16 cellular contexts compared by ENCODE assay signal in the genomic region with DNA sequence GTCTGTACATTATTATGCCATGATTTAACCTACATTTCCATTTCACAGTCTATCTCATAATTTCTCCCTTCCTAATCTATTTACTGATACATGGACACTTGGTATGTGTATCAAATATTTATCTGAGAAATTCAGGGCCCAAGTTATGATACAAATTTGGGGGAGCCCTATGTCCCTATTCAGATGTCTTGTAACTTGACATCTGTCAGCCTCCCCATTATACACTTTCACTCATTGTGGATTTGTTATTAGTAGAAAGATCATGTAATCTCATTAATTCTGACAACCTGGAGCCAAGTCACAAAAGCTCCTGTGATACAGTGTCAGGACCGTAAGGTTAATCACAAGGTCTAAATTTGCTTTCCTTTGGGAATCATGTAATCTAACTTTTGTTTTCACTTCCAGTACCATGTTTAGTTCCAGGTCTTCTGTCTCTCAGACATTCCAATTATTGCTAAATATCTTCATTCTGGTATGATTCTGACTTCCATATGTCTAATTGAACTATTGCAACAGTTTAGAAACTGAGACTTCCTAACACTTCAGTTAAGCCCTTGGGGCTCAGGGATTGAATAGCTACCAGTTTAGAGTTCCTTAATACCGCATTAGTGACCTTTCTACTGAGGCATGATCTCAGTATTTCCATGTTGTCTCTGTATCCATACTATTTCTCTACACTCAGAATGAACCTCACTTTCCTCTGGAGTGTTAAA.
DNase-seq lines count a peak whose midpoint lies in the region; ATAC-seq and TF ChIP-seq lines count a peak whose summit lies in the region.
"Had no signal": no experiment of that assay in that cellular context is flagged by ENCODE, and none has a peak within 500 bp of the region (broad histone marks: within the 10 kb centered on the region; RNA-seq: fewer than 3 reads in every experiment).

No MANE protein-coding gene starts in this region.

- no peak overlapping the region for H3K4me3 Mint-ChIP-seq in MCF 10A (ENCODE audit: unreplicated experiment)
- H3K4me3 Mint-ChIP-seq: CD14-positive monocyte; CD8-positive, alpha-beta T cell; GM23338; H9 had no signal

- POLR2A ChIA-PET in MCF 10A (lab: Yijun Ruan, JAX): no interaction called here

- in situ Hi-C loops in mammary epithelial cell (cut with MboI; ENCODE audit: low sequenced_read_pairs in 2 of 2): no loop called here

- H4K20me1 ChIP-seq in mammary epithelial cell (ENCODE audit: insufficient read depth, low read length): no peaks in the 10 kb centered on the region

- TF ChIP-seq CTCF in MCF 10A (IDR thresholded peaks at IDR 0.05; ENCODE audit: unreplicated experiment) (no peak), mammary epithelial cell (conservative IDR thresholded peaks at IDR 0.05 in 1 of 2, IDR thresholded peaks at IDR 0.05 in 1 of 2; ENCODE audit: extremely low read depth in 1 of 2, insufficient read depth in 1 of 2, low read depth in 1 of 2, low read length in 2 of 2) (no peak), fibroblast of villous mesenchyme (IDR thresholded peaks at IDR 0.05; ENCODE audit: insufficient read depth, low read depth, low read length) (no peak), spleen (IDR thresholded peaks at IDR 0.05 in 8 of 11, conservative IDR thresholded peaks at IDR 0.05 in 3 of 11) (no peak), tibial artery (IDR thresholded peaks at IDR 0.05) (no peak)

- no peaks in the 10 kb centered on the region for H3K27me3 ChIP-seq in mammary epithelial cell (ENCODE audit: insufficient read depth, low read length)
- H3K27me3 ChIP-seq in adipocyte (replicated peaks; ENCODE audit: control insufficient read depth, insufficient read depth, low read length): peaks cover 44% of the 10 kb centered on the region
- no peaks in the 10 kb centered on the region for H3K27me3 ChIP-seq in spleen (replicated peaks in 1 of 7)
- no peaks in the 10 kb centered on the region for H3K27me3 ChIP-seq in tibial artery

- peaks cover 15% of the 10 kb centered on the region for H3K4me1 Mint-ChIP-seq in MCF 10A (ENCODE audit: insufficient read depth, unreplicated experiment)
- H3K4me1 Mint-ChIP-seq: CD14-positive monocyte, GM23338, H9 had no signal

- H3K4me3 ChIP-seq in mammary epithelial cell (replicated peaks in 1 of 3; ENCODE audit: insufficient read depth in 1 of 3, low read depth in 2 of 3, low read length in 3 of 3) (no peak overlapping the region), adipocyte (ENCODE audit: low read length) (no peak overlapping the region), fibroblast of villous mesenchyme (ENCODE audit: low read depth, low read length) (no peak overlapping the region), spleen (no peak overlapping the region), tibial artery (no peak overlapping the region)
- H3K4me3 ChIP-seq: GM12878, GM23338 had no signal

- H3K9me3 ChIP-seq in mammary epithelial cell (replicated peaks; ENCODE audit: insufficient read depth, low read length) (no peaks in the 10 kb centered on the region), adipocyte (ENCODE audit: control insufficient read depth, low read length) (no peaks in the 10 kb centered on the region), spleen (no peaks in the 10 kb centered on the region), tibial artery (no peaks in the 10 kb centered on the region)

- ATAC-seq in HG02885 (IDR thresholded peaks at IDR 0.05; ENCODE audit: poor library complexity, unreplicated experiment): no peak
- ATAC-seq: CD8-positive, alpha-beta T cell; GM12878; GM23338 had no signal

- no peak for TF ChIP-seq POLR2A in spleen (IDR thresholded peaks at IDR 0.05)

- H3K27me3 Mint-ChIP-seq in MCF 10A (ENCODE audit: insufficient read depth, unreplicated experiment): peaks cover 26% of the 10 kb centered on the region

- H3K36me3 ChIP-seq in mammary epithelial cell (ENCODE audit: insufficient read depth, low read length) (no peaks in the 10 kb centered on the region), adipocyte (ENCODE audit: control insufficient read depth, insufficient read depth, low read length, severe bottlenecking) (no peaks in the 10 kb centered on the region), spleen (no peaks in the 10 kb centered on the region), tibial artery (no peaks in the 10 kb centered on the region)

- no peak overlapping the region for H2AFZ ChIP-seq in mammary epithelial cell (ENCODE audit: low read depth, low read length)
- H2AFZ ChIP-seq: GM23338 had no signal

- intact Hi-C loops in MCF 10A (cut with micrococcal nuclease) (loop anchor here (10.0 kb wide), 1 partner anchor 121 kb away; no protein-coding TSS in a partner anchor), mammary epithelial cell (cut with micrococcal nuclease) (no loop called here), spleen (cut with DNase I; ENCODE audit: low total_unique reads) (no loop called here), tibial artery (cut with DNase I; ENCODE audit: low total_unique reads) (no loop called here)

- 94% methylated on average over 2 of the region's 2 CpGs for WGBS in mammary epithelial cell (ENCODE audit: low coverage, missing lambda C conversion rate)
- 89 to 99% (median 94%) methylated on average over 2 of the region's 2 CpGs for WGBS in spleen, 5 donors

- H3K9ac ChIP-seq in mammary epithelial cell (ENCODE audit: insufficient read depth, low read length) (no peak overlapping the region), adipocyte (ENCODE audit: low read length) (no peak overlapping the region)

- H3K27ac Mint-ChIP-seq in MCF 10A (ENCODE audit: low read depth, unreplicated experiment): no peak overlapping the region
- H3K27ac Mint-ChIP-seq: CD14-positive monocyte; CD8-positive, alpha-beta T cell; GM23338; H9 had no signal

- no peak overlapping the region for H3K4me2 ChIP-seq in mammary epithelial cell (ENCODE audit: insufficient read depth, low read depth, low read length)
- H3K4me2 ChIP-seq: GM23338 had no signal

- DNase-seq in MCF 10A (ENCODE audit: unreplicated experiment): peak; percentile 23
- DNase-seq in mammary epithelial cell: no peak
- peak; percentile 67 for DNase-seq in adipocyte (ENCODE audit: low read depth)
- DNase-seq in fibroblast of villous mesenchyme (ENCODE audit: low read depth): peak; percentile 5
- no peak for DNase-seq in spleen
- DNase-seq in GF-D8 (lab: John Stamatoyannopoulos, UW): no peak
- no peak for DNase-seq in tibial artery
- DNase-seq: CD8-positive, alpha-beta T cell; COR-L47; H9 had no signal

- H3K4me1 ChIP-seq in mammary epithelial cell (ENCODE audit: insufficient read depth, low read length): no peaks in the 10 kb centered on the region
- peaks cover 19% of the 10 kb centered on the region for H3K4me1 ChIP-seq in adipocyte (ENCODE audit: control insufficient read depth, insufficient read depth, low read length)
- no peaks in the 10 kb centered on the region for H3K4me1 ChIP-seq in spleen
- H3K4me1 ChIP-seq in tibial artery: no peaks in the 10 kb centered on the region

- H3K79me2 ChIP-seq in mammary epithelial cell (ENCODE audit: insufficient read depth, low read length): no peaks in the 10 kb centered on the region

- no peaks in the 10 kb centered on the region for H3K36me3 Mint-ChIP-seq in MCF 10A (ENCODE audit: insufficient read depth, unreplicated experiment)
- H3K36me3 Mint-ChIP-seq: CD14-positive monocyte; CD8-positive, alpha-beta T cell had no signal

- H3K9me3 Mint-ChIP-seq in MCF 10A (ENCODE audit: unreplicated experiment): no peaks in the 10 kb centered on the region
- H3K9me3 Mint-ChIP-seq: GM23338, H9 had no signal

- CTCF ChIA-PET in MCF 10A (lab: Yijun Ruan, JAX) (interaction anchor here (0.7 kb wide), 1 partner anchor 230 kb away, joined by 3 read pairs; no protein-coding TSS in a partner anchor), mammary epithelial cell (lab: Charles Lee; ENCODE audit: low non-redundant PET) (no interaction called here)

- no peak overlapping the region for H3K27ac ChIP-seq in mammary epithelial cell (ENCODE audit: insufficient read depth, low read depth, low read length)
- H3K27ac ChIP-seq in spleen: no peak overlapping the region
- no peak overlapping the region for H3K27ac ChIP-seq in tibial artery
- H3K27ac ChIP-seq: 22Rv1, HL-60 had no signal

- BruUV-seq in MCF 10A (replicated peaks; lab: Mats Ljungman, UMichigan) (no TSS peak), mammary epithelial cell (replicated peaks; lab: Mats Ljungman, UMichigan) (no TSS peak)

- dilution Hi-C loops in mammary epithelial cell (cut with HindIII; ENCODE audit: low sequenced_read_pairs): no loop called here

Comparison
In these comparisons a context has a peak if more than half of its experiments do, and no peak if none do; other contexts are left out.
1. DNase-seq: peak in MCF 10A (single experiment), adipocyte (single experiment) and fibroblast of villous mesenchyme (single experiment); none in mammary epithelial cell (single experiment), spleen (single experiment), GF-D8 (single experiment) and tibial artery (0 of 2).